In genomic region chr17:49318438-49318965, GRCh38 we compare ENCODE assay signal across 22 cellular contexts.
"Had no signal": no experiment of that assay in that cellular context is flagged by ENCODE, and none has a peak within 500 bp of the region (broad histone marks: within the 10 kb centered on the region; RNA-seq: fewer than 3 reads in every experiment).

No MANE protein-coding gene starts in this region.

- H3K9me3 Mint-ChIP-seq: naive thymus-derived CD4-positive, alpha-beta T cell; nephron; neural progenitor cell; stimulated activated effector memory CD8-positive, alpha-beta T cell treated with anti-CD3 and anti-CD28 coated beads, Interleukin-12 subunit alpha, Interleukin-12 subunit beta, amount 100 ng/mL, for 72 hours; type B pancreatic cell had no signal

- H3K27ac Mint-ChIP-seq: nephron; neural progenitor cell; stimulated activated effector memory CD8-positive, alpha-beta T cell treated with anti-CD3 and anti-CD28 coated beads, Interleukin-12 subunit alpha, Interleukin-12 subunit beta, amount 100 ng/mL, for 72 hours; type B pancreatic cell had no signal

- H3K27ac ChIP-seq: gastrocnemius medialis, lower lobe of right lung, neural progenitor cell, prostate gland, right atrium auricular region, sigmoid colon, stomach, thyroid gland had no signal

- H3K36me3 Mint-ChIP-seq: neural progenitor cell; stimulated activated effector memory CD8-positive, alpha-beta T cell treated with anti-CD3 and anti-CD28 coated beads, Interleukin-12 subunit alpha, Interleukin-12 subunit beta, amount 100 ng/mL, for 72 hours; type B pancreatic cell had no signal

- H3K36me3 ChIP-seq: gastrocnemius medialis, neural progenitor cell, prostate gland, right atrium auricular region, thyroid gland had no signal

- H3K4me3 Mint-ChIP-seq: naive thymus-derived CD4-positive, alpha-beta T cell; nephron; neural progenitor cell; stimulated activated effector memory CD8-positive, alpha-beta T cell treated with anti-CD3 and anti-CD28 coated beads, Interleukin-12 subunit alpha, Interleukin-12 subunit beta, amount 100 ng/mL, for 72 hours; type B pancreatic cell had no signal

- H3K27me3 ChIP-seq: dorsolateral prefrontal cortex, gastrocnemius medialis, neural progenitor cell, right atrium auricular region, sigmoid colon, stomach, thyroid gland had no signal

- H3K9ac ChIP-seq: neural progenitor cell had no signal

- H3K4me2 ChIP-seq: neural progenitor cell had no signal

- DNase-seq: dorsolateral prefrontal cortex; effector CD4-positive, alpha-beta T cell; gastrocnemius medialis; head of caudate nucleus; left ventricle myocardium superior; lower lobe of right lung; mucosa of descending colon; naive thymus-derived CD4-positive, alpha-beta T cell; nucleus accumbens; sigmoid colon; stimulated activated CD4-positive, alpha-beta T cell treated with anti-CD3 and anti-CD28 coated beads, Interleukin-2, amount 100 ng/mL, for 24 hours; stimulated activated CD4-positive, alpha-beta T cell treated with anti-CD3 and anti-CD28 coated beads, Interleukin-4, amount 100 ng/mL, for 24 hours; stimulated activated naive CD4-positive, alpha-beta T cell treated with Interleukin-2 at 50 U/mL for 16 hours; stomach; thyroid gland had no signal

- FAIRE-seq: keratinocyte had no signal

- H3K4me3 ChIP-seq: dorsolateral prefrontal cortex, gastrocnemius medialis, lower lobe of right lung, mucosa of descending colon, neural progenitor cell, prostate gland, right atrium auricular region, sigmoid colon, stomach, thyroid gland had no signal

- H3K9me3 ChIP-seq: gastrocnemius medialis, lower lobe of right lung, mucosa of descending colon, prostate gland, right atrium auricular region, sigmoid colon, stomach, thyroid gland had no signal

- H2AFZ ChIP-seq: neural progenitor cell had no signal

- ATAC-seq: gastrocnemius medialis; left ventricle myocardium superior; lower lobe of right lung; mucosa of descending colon; naive thymus-derived CD4-positive, alpha-beta T cell; stimulated activated effector memory CD8-positive, alpha-beta T cell treated with anti-CD3 and anti-CD28 coated beads, Interleukin-12 subunit alpha, Interleukin-12 subunit beta, amount 100 ng/mL, for 72 hours had no signal

- H3K4me1 ChIP-seq: neural progenitor cell, right atrium auricular region had no signal

- H3K27me3 Mint-ChIP-seq: naive thymus-derived CD4-positive, alpha-beta T cell; type B pancreatic cell had no signal
